In genomic region chr4:94451669-94452475, GRCh38 we compare ENCODE assay signal across 1 cellular context.
TF ChIP-seq lines count a peak whose summit lies in the region.

PDLIM5 (plus strand) TSS chr4:94451942; CDS start chr4:94455289, 3,347 bp downstream.

TF ChIP-seq in GM12878, 131 proteins besides CTCF, POLR2A, EP300 and RAD21 (continued from another document and continues in another):
- 0 out of 2 replicates have a peak, but pooled peaks have one; percentile 36 for TF ChIP-seq ZNF687 (IDR thresholded peaks at IDR 0.05)
- TF ChIP-seq POU2F2 (IDR thresholded peaks at IDR 0.05; ENCODE audit: borderline replicate concordance, low read depth, low read length), result peak; percentile 69; the same call in 1 of the 3 replicates
- no peak for TF ChIP-seq E2F8 (IDR thresholded peaks at IDR 0.05; ENCODE audit: low read depth, partially characterized antibody)
- no peak for TF ChIP-seq ZNF592 (IDR thresholded peaks at IDR 0.05)
- no peak for TF ChIP-seq SIX5 (IDR thresholded peaks at IDR 0.05; ENCODE audit: low read depth, low read length, severe bottlenecking)
- TF ChIP-seq IKZF2 (IDR thresholded peaks at IDR 0.05), result peak in 1 of 2 experiments; percentile 43; a peak in 1 of 4 replicates
- TF ChIP-seq KAT2A (conservative IDR thresholded peaks at IDR 0.05; ENCODE audit: control insufficient read depth, low read depth, low read length), result no peak
- peak; percentile 33 for TF ChIP-seq RUNX3 (IDR thresholded peaks at IDR 0.05; ENCODE audit: low read length)
- TF ChIP-seq TARDBP (IDR thresholded peaks at IDR 0.05; ENCODE audit: borderline replicate concordance), result no peak
- TF ChIP-seq EGR1 (IDR thresholded peaks at IDR 0.05; ENCODE audit: borderline replicate concordance in 1 of 2, low read depth in 2 of 2, low read length in 2 of 2), result peak in 1 of 2 experiments; percentile 31; a peak in 1 of 3 replicates
- peak; percentile 44; the same call in 1 of the 2 replicates for TF ChIP-seq RB1 (IDR thresholded peaks at IDR 0.05; ENCODE audit: borderline replicate concordance)
- TF ChIP-seq TCF7 (IDR thresholded peaks at IDR 0.05; ENCODE audit: borderline replicate concordance), result no peak
- no peak for TF ChIP-seq SMAD5 (IDR thresholded peaks at IDR 0.05; ENCODE audit: low read depth)
- no peak for TF ChIP-seq MYB (IDR thresholded peaks at IDR 0.05; ENCODE audit: borderline replicate concordance, low read depth, low read length)
- no peak for TF ChIP-seq ELK1 (IDR thresholded peaks at IDR 0.05; ENCODE audit: low read depth, low read length)
- peak; percentile 90 for TF ChIP-seq LARP7 (IDR thresholded peaks at IDR 0.05)
- TF ChIP-seq ZBTB33 (IDR thresholded peaks at IDR 0.05), result no peak
- TF ChIP-seq PAX8 (IDR thresholded peaks at IDR 0.05), result no peak
- TF ChIP-seq IRF4 (IDR thresholded peaks at IDR 0.05; ENCODE audit: low read depth, low read length), result no peak
- no peak for TF ChIP-seq ZNF274 (IDR thresholded peaks at IDR 0.05; ENCODE audit: insufficient read depth, insufficient read length)
- no peak for TF ChIP-seq ZBTB11 (CRISPR knock-in tag; IDR thresholded peaks at IDR 0.05)
- no peak for TF ChIP-seq FOS (IDR thresholded peaks at IDR 0.05; ENCODE audit: borderline replicate concordance, extremely low read depth, insufficient read length)
- TF ChIP-seq REST (IDR thresholded peaks at IDR 0.05; ENCODE audit: low read depth, low read length), result no peak
- peak; percentile 81; the same call in 1 of the 2 replicates for TF ChIP-seq NKRF (conservative IDR thresholded peaks at IDR 0.05)
- no peak for TF ChIP-seq E2F4 (IDR thresholded peaks at IDR 0.05; ENCODE audit: low read depth, low read length)
- no peak for TF ChIP-seq RFX5 (IDR thresholded peaks at IDR 0.05; ENCODE audit: low read depth, low read length)
- peak; percentile 28 for TF ChIP-seq RELA (IDR thresholded peaks at IDR 0.05; ENCODE audit: borderline replicate concordance, partially characterized antibody)
